8 cellular contexts compared by ENCODE assay signal in genomic region chr1:89822109-89822962, GRCh38. TPM values are rescaled to one million over a fixed set of nuclear protein-coding genes. Genes with fewer than 3 reads are reported as not detected.
A peak's percentile ranks its signal among the peaks of the same experiment; 100 is the strongest.
DNase-seq lines count a peak whose midpoint lies in the region; ATAC-seq, FAIRE-seq and TF ChIP-seq lines count a peak whose summit lies in the region.

No MANE protein-coding gene starts in this region.

- H3K4me2 ChIP-seq in astrocyte (ENCODE audit: low read length): peak overlapping the region; percentile 91

- no peak for FAIRE-seq in astrocyte (lab: Jason Lieb, UNC)

- in situ Hi-C loops in KBM-7 (cut with MboI; ENCODE audit: low pct_unique_long_range_greater_than_20kb, low sequenced_read_pairs): loop anchor here (25.0 kb wide), 1 partner anchor 140 kb away; no protein-coding TSS in a partner anchor

- peak overlapping the region; percentile 63 for H3K27ac ChIP-seq in CD8-positive, alpha-beta T cell (ENCODE audit: low read depth, low read length)
- no peak overlapping the region for H3K27ac ChIP-seq in astrocyte (ENCODE audit: low read depth, low read length)
- H3K27ac ChIP-seq in right lobe of liver: peak overlapping the region; percentile 71 to 84 (median 81)
- peak overlapping the region in 1 of 2 donors; percentile 55 for H3K27ac ChIP-seq in uterus
- no peak overlapping the region for H3K27ac ChIP-seq in foreskin keratinocyte

- H3K36me3 ChIP-seq in CD8-positive, alpha-beta T cell (ENCODE audit: insufficient read depth, low read length): no peaks in the 10 kb centered on the region
- H3K36me3 ChIP-seq in astrocyte (ENCODE audit: insufficient read depth, low read length): no peaks in the 10 kb centered on the region
- no peaks in the 10 kb centered on the region for H3K36me3 ChIP-seq in right lobe of liver
- no peaks in the 10 kb centered on the region for H3K36me3 ChIP-seq in uterus

- H3K9me3 Mint-ChIP-seq in CD8-positive, alpha-beta T cell: no peaks in the 10 kb centered on the region
- H3K9me3 Mint-ChIP-seq in astrocyte (ENCODE audit: unreplicated experiment): no peaks in the 10 kb centered on the region

- peaks cover 23% of the 10 kb centered on the region for H3K4me1 ChIP-seq in CD8-positive, alpha-beta T cell (ENCODE audit: insufficient read depth, low read length)
- H3K4me1 ChIP-seq in astrocyte (ENCODE audit: insufficient read depth, low read length) (peaks cover 7% of the 10 kb centered on the region), right lobe of liver (peaks cover 0 to 16% (median 5%) of the 10 kb centered on the region in 4 donors), uterus (no peaks in the 10 kb centered on the region), foreskin keratinocyte (peaks cover 10% of the 10 kb centered on the region)

- no peaks in the 10 kb centered on the region for H3K27me3 ChIP-seq in CD8-positive, alpha-beta T cell (ENCODE audit: insufficient read depth, low read length)
- H3K27me3 ChIP-seq in astrocyte (ENCODE audit: insufficient read depth, low read length): peaks cover 4% of the 10 kb centered on the region
- H3K27me3 ChIP-seq in right lobe of liver: no peaks in the 10 kb centered on the region
- no peaks in the 10 kb centered on the region for H3K27me3 ChIP-seq in uterus
- peaks cover 17% of the 10 kb centered on the region for H3K27me3 ChIP-seq in foreskin keratinocyte

- peak overlapping the region; percentile 82 for H3K4me3 ChIP-seq in CD8-positive, alpha-beta T cell (ENCODE audit: low read depth, low read length)
- H3K4me3 ChIP-seq in astrocyte (ENCODE audit: insufficient read depth, low read depth, low read length): peak overlapping the region; percentile 77
- H3K4me3 ChIP-seq in right lobe of liver: peak overlapping the region; percentile 81 to 89 (median 83)
- peak overlapping the region; percentile 48 to 61 for H3K4me3 ChIP-seq in uterus

- H3K79me2 ChIP-seq in astrocyte (ENCODE audit: insufficient read depth, low read length): no peaks in the 10 kb centered on the region

- H3K27me3 Mint-ChIP-seq in CD8-positive, alpha-beta T cell (ENCODE audit: low read depth): no peaks in the 10 kb centered on the region
- no peaks in the 10 kb centered on the region for H3K27me3 Mint-ChIP-seq in astrocyte (ENCODE audit: low read depth, unreplicated experiment)

- TF ChIP-seq POLR2A in right lobe of liver (IDR thresholded peaks at IDR 0.05) (no peak), uterus (IDR thresholded peaks at IDR 0.05) (no peak)

- no peaks in the 10 kb centered on the region for H4K20me1 ChIP-seq in astrocyte (ENCODE audit: insufficient read depth, low read length)

- ATAC-seq in CD8-positive, alpha-beta T cell: no peak
- ATAC-seq in right lobe of liver (peak in 2 of 4 donors; percentile 26 to 27), GM19395 (IDR thresholded peaks at IDR 0.05; ENCODE audit: unreplicated experiment) (no peak), foreskin keratinocyte (no peak)

- peak overlapping the region; percentile 87 for H3K4me3 Mint-ChIP-seq in CD8-positive, alpha-beta T cell
- peak overlapping the region; percentile 93 for H3K4me3 Mint-ChIP-seq in astrocyte (ENCODE audit: unreplicated experiment)

- H3K27ac Mint-ChIP-seq in CD8-positive, alpha-beta T cell: peak overlapping the region; percentile 90
- H3K27ac Mint-ChIP-seq in astrocyte (ENCODE audit: unreplicated experiment): peak overlapping the region; percentile 75

- DNase-seq in CD8-positive, alpha-beta T cell: no peak
- DNase-seq in KBM-7 (peak; percentile 49), astrocyte (ENCODE audit: low read depth) (no peak), right lobe of liver (peak in 1 of 3 donors; percentile 20), uterus (no peak), RPMI8226 (no peak), foreskin keratinocyte (no peak)

- H3K4me1 Mint-ChIP-seq in CD8-positive, alpha-beta T cell (ENCODE audit: low read depth): peaks cover 42% of the 10 kb centered on the region
- H3K4me1 Mint-ChIP-seq in astrocyte (ENCODE audit: low read depth, unreplicated experiment): peaks cover 19% of the 10 kb centered on the region

- peak overlapping the region; percentile 95 for H2AFZ ChIP-seq in astrocyte (ENCODE audit: low read depth, low read length)

- CTCF ChIA-PET in CD8-positive, alpha-beta T cell (lab: Charles Lee): interaction anchor here (1.1 to 4.7 kb wide), 3 partner anchors 21 to 165 kb away, joined by 3 to 18 read pairs (median 3); no protein-coding TSS in a partner anchor

- H3K9me3 ChIP-seq in CD8-positive, alpha-beta T cell (ENCODE audit: low read length): no peaks in the 10 kb centered on the region
- H3K9me3 ChIP-seq in astrocyte (ENCODE audit: insufficient read depth, low read depth, low read length): no peaks in the 10 kb centered on the region
- no peaks in the 10 kb centered on the region for H3K9me3 ChIP-seq in right lobe of liver
- H3K9me3 ChIP-seq in uterus: no peaks in the 10 kb centered on the region

- intact Hi-C loops in CD8-positive, alpha-beta T cell (cut with DNase I, micrococcal nuclease): no loop called here
- intact Hi-C loops in right lobe of liver (cut with DNase I): no loop called here
- intact Hi-C loops in uterus (cut with DNase I; ENCODE audit: low total_unique reads): no loop called here

- POLR2A ChIA-PET in CD8-positive, alpha-beta T cell (lab: Charles Lee): interaction anchor here (0.7 to 4.1 kb wide), 10 partner anchors 17 to 931 kb away, joined by 3 to 50 read pairs (median 4); partner anchors contain the start of gene GTF2B

- peaks cover 9% of the 10 kb centered on the region for H3K36me3 Mint-ChIP-seq in CD8-positive, alpha-beta T cell
- H3K36me3 Mint-ChIP-seq in astrocyte (ENCODE audit: low read depth, unreplicated experiment): peaks cover 2% of the 10 kb centered on the region

- no peak for TF ChIP-seq CTCF in CD8-positive, alpha-beta T cell (IDR thresholded peaks at IDR 0.05)
- TF ChIP-seq CTCF in astrocyte (IDR thresholded peaks at IDR 0.05; ENCODE audit: insufficient read depth, low read depth, low read length): no peak
- TF ChIP-seq CTCF in right lobe of liver (IDR thresholded peaks at IDR 0.05): no peak
- no peak for TF ChIP-seq CTCF in uterus (IDR thresholded peaks at IDR 0.05)
- no peak for TF ChIP-seq CTCF in foreskin keratinocyte (conservative IDR thresholded peaks at IDR 0.05)

- peak overlapping the region; percentile 73 for H3K9ac ChIP-seq in astrocyte (ENCODE audit: low read length)

- 28% methylated on average over 16 of the region's 17 CpGs for WGBS in right lobe of liver (ENCODE audit: insufficient coverage, low coverage, low lambda C conversion rate, missing lambda C conversion rate)

RNA-seq across cellular contexts. Expression of gene LRRC8D, which starts 1.5 kb away (rescaled TPM):
- total RNA-seq in CD8-positive, alpha-beta T cell: 10 to 100 TPM; 14.2 to 16.9 TPM
- 34.1 and 36.9 TPM in 2 replicates for total RNA-seq in astrocyte
- 10 to 100 TPM; 11.5 to 22.1 (median 19.3) TPM for total RNA-seq in right lobe of liver
- 10 to 100 TPM; 12.0 to 47.4 (median 17.8) TPM for total RNA-seq in uterus
- total RNA-seq in foreskin keratinocyte: 45.8 and 50.4 TPM in 2 replicates
- 14.2 and 20.4 TPM in 2 replicates for polyA plus RNA-seq in foreskin keratinocyte

Comparison
In these comparisons a context has a peak if more than half of its experiments do, and no peak if none do; other contexts are left out.
1. H3K27ac ChIP-seq: peak in CD8-positive, alpha-beta T cell (single experiment) and right lobe of liver (3 of 3); none in astrocyte (single experiment) and foreskin keratinocyte (single experiment).
2. Peak in every context shown above with its lines, with median percentiles within 50 percentile points of each other: H3K4me3 ChIP-seq.